Comparison of ENCODE assay signal across 25 cellular contexts in genomic region chr14:94387051-94388026, GRCh38. TPM values are rescaled to one million over a fixed set of nuclear protein-coding genes. Genes with fewer than 3 reads are reported as not detected.
A peak's percentile ranks its signal among the peaks of the same experiment; 100 is the strongest.
DNase-seq lines count a peak whose midpoint lies in the region; ATAC-seq, FAIRE-seq and TF ChIP-seq lines count a peak whose summit lies in the region.
"Had no signal": no experiment of that assay in that cellular context is flagged by ENCODE, and none has a peak within 500 bp of the region (broad histone marks: within the 10 kb centered on the region; RNA-seq: fewer than 3 reads in every experiment).

No MANE protein-coding gene starts in this region.

- TF ChIP-seq EP300 in SK-N-SH (IDR thresholded peaks at IDR 0.05; ENCODE audit: borderline replicate concordance in 1 of 2, low read depth in 1 of 2, low read length in 1 of 2), result no peak

- H3K4me1 Mint-ChIP-seq in MCF 10A (ENCODE audit: insufficient read depth, unreplicated experiment) (peaks cover 35% of the 10 kb centered on the region), endodermal cell (peaks cover 3% of the 10 kb centered on the region)
- H3K4me1 Mint-ChIP-seq: naive B cell had no signal

- H3K4me1 ChIP-seq in breast epithelium (no peaks in the 10 kb centered on the region), endodermal cell (ENCODE audit: control insufficient read depth, insufficient read depth, low read length) (no peaks in the 10 kb centered on the region), mononuclear cell (ENCODE audit: insufficient read depth, low read length) (peaks cover 84% of the 10 kb centered on the region), prostate gland (replicated peaks) (peaks cover 5% of the 10 kb centered on the region), gastrocnemius medialis (no peaks in the 10 kb centered on the region), SK-N-SH (ENCODE audit: control insufficient read depth in 1 of 2, insufficient read depth in 2 of 2, low read depth in 1 of 2, low read length in 1 of 2) (peaks cover 0 to 5% of the 10 kb centered on the region in 2 experiments; a peak in 1 of 4 replicates)
- H3K4me1 ChIP-seq: vagina had no signal

- H3K9me3 Mint-ChIP-seq in MCF 10A (ENCODE audit: unreplicated experiment) (no peaks in the 10 kb centered on the region), endodermal cell (no peaks in the 10 kb centered on the region)
- H3K9me3 Mint-ChIP-seq: activated CD4-positive, alpha-beta T cell treated with anti-CD3 and anti-CD28 coated beads, Interleukin-2, amount 10 ng/mL, durations not matched to agents 24 days and 14 days had no signal

- no peaks in the 10 kb centered on the region for H3K9me2 ChIP-seq in SK-N-SH

- H3K36me3 ChIP-seq in breast epithelium (no peaks in the 10 kb centered on the region), endodermal cell (ENCODE audit: control insufficient read depth, insufficient read depth, low read length) (no peaks in the 10 kb centered on the region), prostate gland (no peaks in the 10 kb centered on the region), gastrocnemius medialis (no peaks in the 10 kb centered on the region), SK-N-SH (replicated peaks in 1 of 2; ENCODE audit: control insufficient read depth in 1 of 2, insufficient read depth in 2 of 2, low read length in 1 of 2) (no peaks in the 10 kb centered on the region)
- H3K36me3 ChIP-seq: cardiac muscle cell, pancreas, vagina had no signal

- peaks cover 5% of the 10 kb centered on the region for H3F3A ChIP-seq in SK-N-SH (replicated peaks; ENCODE audit: insufficient read depth)

- ATAC-seq in gastrocnemius medialis, result no peak
- ATAC-seq: esophagus mucosa, left ventricle myocardium superior had no signal

- H3K4me3 Mint-ChIP-seq in MCF 10A (ENCODE audit: unreplicated experiment), result peak overlapping the region; percentile 25
- no peak overlapping the region for H3K4me3 Mint-ChIP-seq in endodermal cell
- H3K4me3 Mint-ChIP-seq: activated CD4-positive, alpha-beta T cell treated with anti-CD3 and anti-CD28 coated beads, Interleukin-2, amount 10 ng/mL, durations not matched to agents 24 days and 14 days; naive B cell had no signal

- H3K27me3 Mint-ChIP-seq in MCF 10A (ENCODE audit: insufficient read depth, unreplicated experiment) (no peaks in the 10 kb centered on the region), endodermal cell (ENCODE audit: insufficient read depth) (peaks cover 10% of the 10 kb centered on the region)
- H3K27me3 Mint-ChIP-seq: activated CD4-positive, alpha-beta T cell treated with anti-CD3 and anti-CD28 coated beads, Interleukin-2, amount 10 ng/mL, durations not matched to agents 24 days and 14 days; naive B cell had no signal

- no peaks in the 10 kb centered on the region for H3K79me2 ChIP-seq in SK-N-SH (ENCODE audit: insufficient read depth)

- no peak overlapping the region for H2AFZ ChIP-seq in SK-N-SH (ENCODE audit: low read depth)

- H3K4me2 ChIP-seq in SK-N-SH, result no peak overlapping the region

- in situ Hi-C loops in gastrocnemius medialis (cut with MboI; ENCODE audit: low sequenced_read_pairs in 4 of 4), result no loop called here

- H3K4me3 ChIP-seq in breast epithelium (no peak overlapping the region), endodermal cell (ENCODE audit: low read length) (no peak overlapping the region), mononuclear cell (ENCODE audit: low read length) (peak overlapping the region; percentile 56), prostate gland (no peak overlapping the region), gastrocnemius medialis (no peak overlapping the region), SK-N-SH (ENCODE audit: low read depth in 2 of 2, low read length in 1 of 2) (no peak overlapping the region)
- H3K4me3 ChIP-seq: cardiac muscle cell, GM12878, vagina had no signal

- WGBS in endodermal cell (ENCODE audit: insufficient coverage in 1 of 2, insufficient read length in 1 of 2), 2 experiments, result 94% methylated on average over 8 to 12 of the region's 12 CpGs
- WGBS in prostate gland, result 88% methylated on average over 12 of the region's 12 CpGs
- 88% methylated on average over 10 of the region's 12 CpGs for WGBS in SK-N-SH (ENCODE audit: low lambda C conversion rate)

- TF ChIP-seq POLR2A in breast epithelium (IDR thresholded peaks at IDR 0.05), result no peak
- TF ChIP-seq POLR2A in prostate gland (IDR thresholded peaks at IDR 0.05), result no peak
- no peak for TF ChIP-seq POLR2A in gastrocnemius medialis (IDR thresholded peaks at IDR 0.05)

- POLR2A ChIA-PET in MCF 10A (lab: Yijun Ruan, JAX), result no interaction called here
- POLR2A ChIA-PET in SK-N-SH (lab: Yijun Ruan, JAX), result no interaction called here

- no peak overlapping the region for H3K27ac Mint-ChIP-seq in MCF 10A (ENCODE audit: low read depth, unreplicated experiment)
- H3K27ac Mint-ChIP-seq in endodermal cell, result no peak overlapping the region
- H3K27ac Mint-ChIP-seq: activated CD4-positive, alpha-beta T cell treated with anti-CD3 and anti-CD28 coated beads, Interleukin-2, amount 10 ng/mL, durations not matched to agents 24 days and 14 days; naive B cell had no signal

- no peak for FAIRE-seq in HTR-8/SVneo (lab: Jason Lieb, UNC)
- FAIRE-seq: GM12878, H54, pancreas, TTC549 had no signal

- TF ChIP-seq RAD21 in SK-N-SH (IDR thresholded peaks at IDR 0.05; ENCODE audit: low read length), result no peak

- no peaks in the 10 kb centered on the region for H3K36me3 Mint-ChIP-seq in MCF 10A (ENCODE audit: insufficient read depth, unreplicated experiment)
- H3K36me3 Mint-ChIP-seq in endodermal cell (ENCODE audit: low read depth), result no peaks in the 10 kb centered on the region
- H3K36me3 Mint-ChIP-seq: naive B cell had no signal

- intact Hi-C loops in MCF 10A (cut with micrococcal nuclease), result no loop called here
- intact Hi-C loops in breast epithelium (cut with DNase I; ENCODE audit: low total_unique reads), result no loop called here
- intact Hi-C loops in prostate gland (cut with DNase I), result no loop called here
- intact Hi-C loops in gastrocnemius medialis (cut with DNase I; ENCODE audit: low total_unique reads), result no loop called here

- TF ChIP-seq CTCF in MCF 10A (IDR thresholded peaks at IDR 0.05; ENCODE audit: unreplicated experiment) (no peak), breast epithelium (IDR thresholded peaks at IDR 0.05) (no peak), endodermal cell (conservative IDR thresholded peaks at IDR 0.05) (no peak), prostate gland (IDR thresholded peaks at IDR 0.05) (no peak), gastrocnemius medialis (IDR thresholded peaks at IDR 0.05 in 4 of 5, conservative IDR thresholded peaks at IDR 0.05 in 1 of 5) (no peak), SK-N-SH (IDR thresholded peaks at IDR 0.05) (no peak)

- no peaks in the 10 kb centered on the region for H4K20me1 ChIP-seq in SK-N-SH (ENCODE audit: insufficient read depth)

- peak; percentile 51 for DNase-seq in MCF 10A (ENCODE audit: unreplicated experiment)
- DNase-seq in breast epithelium (ENCODE audit: low spot score in 2 of 2), result no peak
- DNase-seq in endodermal cell, result peak; percentile 26
- no peak for DNase-seq in prostate gland (ENCODE audit: low spot score)
- no peak for DNase-seq in gastrocnemius medialis
- no peak for DNase-seq in HTR-8/SVneo (ENCODE audit: insufficient read length, low spot score)
- DNase-seq in SK-N-SH, result no peak
- DNase-seq: activated CD4-positive, alpha-beta T cell treated with anti-CD3 and anti-CD28 coated beads, Interleukin-2, amount 10 ng/mL, durations not matched to agents 24 days and 14 days; C1 segment of cervical spinal cord; IMR-90; left ventricle myocardium superior; naive B cell; NCI-H1048; NCI-H2081; pancreas; stimulated activated CD4-positive, alpha-beta T cell treated with anti-CD3 and anti-CD28 coated beads, Interleukin-4, amount 100 ng/mL, for 1 hour had no signal

- TSS peak; percentile 20 for BruUV-seq in MCF 10A (replicated peaks; lab: Mats Ljungman, UMichigan)

- H3K9ac ChIP-seq in endodermal cell (ENCODE audit: extremely low read depth, low read length, poor library complexity, severe bottlenecking) (no peak overlapping the region), SK-N-SH (no peak overlapping the region)

- no peaks in the 10 kb centered on the region for H3K27me3 ChIP-seq in breast epithelium
- peaks cover 10% of the 10 kb centered on the region for H3K27me3 ChIP-seq in endodermal cell (ENCODE audit: control insufficient read depth, insufficient read depth, low read length, poor library complexity, severe bottlenecking)
- no peaks in the 10 kb centered on the region for H3K27me3 ChIP-seq in mononuclear cell (ENCODE audit: insufficient read depth, low read length)
- no peaks in the 10 kb centered on the region for H3K27me3 ChIP-seq in prostate gland (replicated peaks; ENCODE audit: insufficient read depth)
- H3K27me3 ChIP-seq in gastrocnemius medialis, result no peaks in the 10 kb centered on the region
- no peaks in the 10 kb centered on the region for H3K27me3 ChIP-seq in SK-N-SH (ENCODE audit: insufficient read depth)
- H3K27me3 ChIP-seq: cardiac muscle cell, pancreas, vagina had no signal

- no peaks in the 10 kb centered on the region for H3K9me3 ChIP-seq in breast epithelium
- no peaks in the 10 kb centered on the region for H3K9me3 ChIP-seq in endodermal cell (ENCODE audit: control insufficient read depth, low read length)
- no peaks in the 10 kb centered on the region for H3K9me3 ChIP-seq in mononuclear cell (ENCODE audit: low read depth, low read length)
- no peaks in the 10 kb centered on the region for H3K9me3 ChIP-seq in prostate gland
- no peaks in the 10 kb centered on the region for H3K9me3 ChIP-seq in gastrocnemius medialis
- H3K9me3 ChIP-seq in SK-N-SH, result no peaks in the 10 kb centered on the region
- H3K9me3 ChIP-seq: pancreas, vagina had no signal

- H3K27ac ChIP-seq in breast epithelium (peak overlapping the region in 1 of 2 donors; percentile 14), endodermal cell (ENCODE audit: low read depth, low read length) (no peak overlapping the region), prostate gland (no peak overlapping the region), gastrocnemius medialis (no peak overlapping the region), SK-N-SH (ENCODE audit: low read depth in 2 of 2, low read length in 1 of 2) (no peak overlapping the region)
- H3K27ac ChIP-seq: cardiac muscle cell, vagina had no signal

- CTCF ChIA-PET in MCF 10A (lab: Yijun Ruan, JAX) (interaction anchor here (0.5 to 1.4 kb wide), 2 partner anchors 250 to 1367 kb away, joined by 3 to 4 read pairs; no protein-coding TSS in a partner anchor), SK-N-SH (lab: Yijun Ruan, JAX) (interaction anchor here (1.4 kb wide), 1 partner anchor 47 kb away, joined by 3 read pairs; no protein-coding TSS in a partner anchor)

RNA-seq across cellular contexts. Expression of gene SERPINA1, which starts 1.1 kb away (rescaled TPM):
- total RNA-seq in MCF 10A (2022) (38.1 and 42.5 TPM in 2 replicates), breast epithelium (100 to 1,000 TPM in 1 of 3 donors, 10 to 100 TPM in 1, 1 to 10 TPM in 1; 7.5 to 200 (median 42.6) TPM), endodermal cell (1 to 10 TPM in 1 of 2 donors, not detected in 1; 1.2 TPM), mononuclear cell (453 TPM), prostate gland (1 to 10 TPM; 4.9 to 9.8 TPM), gastrocnemius medialis (100 to 1,000 TPM in 1 of 4 donors, 10 to 100 TPM in 1, 1 to 10 TPM in 1, under 1 TPM in 1; 0.56 to 135 (median 29.2) TPM)
- 1.2 TPM for polyA plus RNA-seq in endodermal cell (2013, experiment 1 of 2)
- 0.91 TPM for polyA plus RNA-seq in endodermal cell (2013, experiment 2 of 2)
- polyA plus RNA-seq in SK-N-SH (2012; rRNA removed), result 10.5 and 11.3 TPM in 2 replicates
- polyA plus RNA-seq in SK-N-SH (2012; cell fraction: cytosol; rRNA removed), result 9.8 and 10.6 TPM in 2 replicates
- polyA plus RNA-seq in SK-N-SH (2012; cell fraction: nucleus; rRNA removed), result 4.5 and 6.2 TPM in 2 replicates
- total RNA-seq: A673 had no signal

RNA-seq across cellular contexts. Expression of gene SERPINA2, which starts 20.8 kb away (rescaled TPM):
- not detected in 2 replicates for total RNA-seq in MCF 10A (2022)
- total RNA-seq in breast epithelium, result not detected
- total RNA-seq in endodermal cell, result not detected
- polyA plus RNA-seq in endodermal cell (2013, experiment 1 of 2), result not detected
- polyA plus RNA-seq in endodermal cell (2013, experiment 2 of 2), result not detected
- total RNA-seq in mononuclear cell, result 0.21 TPM
- not detected for total RNA-seq in prostate gland
- not detected for total RNA-seq in gastrocnemius medialis
- polyA plus RNA-seq in SK-N-SH (2012; rRNA removed), result not detected in 2 replicates
- polyA plus RNA-seq in SK-N-SH (2012; cell fraction: cytosol; rRNA removed), result not detected in 2 replicates
- not detected in 2 replicates for polyA plus RNA-seq in SK-N-SH (2012; cell fraction: nucleus; rRNA removed)
- total RNA-seq: A673; activated CD4-positive, alpha-beta T cell treated with anti-CD3 and anti-CD28 coated beads, Interleukin-2, amount 10 ng/mL, durations not matched to agents 24 days and 14 days; cardiac muscle cell; esophagus mucosa; GM12878; IMR-90; left ventricle myocardium superior; NCI-H460; pancreas; vagina had no signal
- polyA plus RNA-seq: cardiac muscle cell, GM12878, IMR-90, pancreas had no signal

Comparison
In these comparisons a context has a peak if more than half of its experiments do, and no peak if none do; other contexts are left out.
1. DNase-seq: peak in MCF 10A (single experiment) and endodermal cell (single experiment); none in breast epithelium (0 of 2), prostate gland (single experiment), gastrocnemius medialis (0 of 2), HTR-8/SVneo (single experiment) and SK-N-SH (single experiment).